In genomic region chr2:183759033-183759432, GRCh38 we compare ENCODE assay signal across 26 cellular contexts.
"Had no signal": no experiment of that assay in that cellular context is flagged by ENCODE, and none has a peak within 500 bp of the region (broad histone marks: within the 10 kb centered on the region; RNA-seq: fewer than 3 reads in every experiment).

No MANE protein-coding gene starts in this region.

- H3K4me1 ChIP-seq: stomach, suprapubic skin, testis, thyroid gland, tibial artery, tibial nerve, transverse colon, upper lobe of left lung, upper lobe of right lung, uterus, vagina had no signal

- H3K27me3 ChIP-seq: stomach, suprapubic skin, testis, thyroid gland, tibial artery, tibial nerve, transverse colon, upper lobe of left lung, upper lobe of right lung, uterus, vagina had no signal

- DNase-seq: stimulated activated CD4-positive, alpha-beta T cell treated with anti-CD3 and anti-CD28 coated beads, Interleukin-2, amount 100 ng/mL, for 48 hours; stimulated activated CD4-positive, alpha-beta T cell treated with anti-CD3 and anti-CD28 coated beads, Interleukin-4, amount 100 ng/mL, for 1 hour; stimulated activated CD4-positive, alpha-beta T cell treated with anti-CD3 and anti-CD28 coated beads, Interleukin-4, amount 100 ng/mL, for 24 hours; stimulated activated CD4-positive, alpha-beta T cell treated with anti-CD3 and anti-CD28 coated beads, Interleukin-4, amount 100 ng/mL, for 4 hours; stimulated activated CD8-positive, alpha-beta memory T cell treated with anti-CD3 and anti-CD28 coated beads, Interleukin-4, amount 100 ng/mL, for 48 hours; stimulated activated naive B cell treated with anti-CD40 and anti-IgM and Interleukin-4, amounts not matched to agents 10 μg/mL and 1 μg/mL and 100 μg/mL, for 72 hours; stimulated activated naive CD4-positive, alpha-beta T cell; stimulated activated naive CD4-positive, alpha-beta T cell treated with Interleukin-2 at 50 U/mL for 16 hours; stimulated activated naive CD8-positive, alpha-beta T cell treated with anti-CD3 and anti-CD28 coated beads, Interleukin-15, amount 100 ng/mL, for 72 hours; stimulated activated naive CD8-positive, alpha-beta T cell treated with anti-CD3 and anti-CD28 coated beads, Interleukin-15, Interleukin-2, amounts not matched to agents 100 U/mL and 50 U/mL, for 24 hours; stomach; substantia nigra; testis; thyroid gland; tibial artery; transverse colon; trophoblast cell; upper lobe of left lung; upper lobe of right lung; uterus had no signal

- H3K27ac ChIP-seq: stomach, suprapubic skin, testis, thoracic aorta, thyroid gland, tibial artery, tibial nerve, transverse colon, upper lobe of left lung, upper lobe of right lung, uterus, vagina had no signal

- H3K36me3 ChIP-seq: stomach, suprapubic skin, thoracic aorta, thyroid gland, tibial artery, tibial nerve, transverse colon, upper lobe of left lung, upper lobe of right lung, uterus, vagina had no signal

- H3K9me3 ChIP-seq: stomach, suprapubic skin, testis, thoracic aorta, thyroid gland, tibial artery, tibial nerve, transverse colon, upper lobe of left lung, upper lobe of right lung, uterus, vagina had no signal

- H3K4me3 ChIP-seq: stomach, suprapubic skin, testis, thoracic aorta, thyroid gland, tibial artery, tibial nerve, transverse colon, upper lobe of left lung, upper lobe of right lung, uterus, vagina had no signal

- ATAC-seq: stimulated activated effector memory CD8-positive, alpha-beta T cell treated with anti-CD3 and anti-CD28 coated beads, Interleukin-12 subunit alpha, Interleukin-12 subunit beta, amount 100 ng/mL, for 72 hours; stimulated activated memory B cell treated with anti-CD40 and anti-IgM and Interleukin-4, amounts not matched to agents 10 μg/mL and 1 μg/mL and 100 μg/mL, for 72 hours; stimulated activated naive B cell treated with anti-CD40 and anti-IgM and Interleukin-4, amounts not matched to agents 10 μg/mL and 1 μg/mL and 100 μg/mL, for 72 hours; stimulated activated naive CD8-positive, alpha-beta T cell treated with anti-CD3 and anti-CD28 coated beads, Interleukin-15, amount 100 ng/mL, for 72 hours; stimulated activated naive CD8-positive, alpha-beta T cell treated with anti-CD3 and anti-CD28 coated beads, Interleukin-15, Interleukin-2, amounts not matched to agents 100 U/mL and 50 U/mL, for 24 hours; upper lobe of right lung had no signal
